In genomic region chr1:32372149-32372756, GRCh38 we compare ENCODE assay signal across 1 cellular context.
A peak's percentile ranks its signal among the peaks of the same experiment; 100 is the strongest.
TF ChIP-seq lines count a peak whose summit lies in the region.

No MANE protein-coding gene starts in this region.

TF ChIP-seq in K562, 482 proteins besides CTCF, POLR2A, EP300 and RAD21:
- no peak for TF ChIP-seq ZNF282 (CRISPR knock-in tag; IDR thresholded peaks at IDR 0.05)
- peak; percentile 25 for TF ChIP-seq POLR2B (IDR thresholded peaks at IDR 0.05; ENCODE audit: low read depth, partially characterized antibody)
